ENCODE assay signal across 8 cellular contexts in genomic region chr1:1778827-1779675, GRCh38. TPM values are rescaled to one million over a fixed set of nuclear protein-coding genes. Genes with fewer than 3 reads are reported as not detected.
DNase-seq lines count a peak whose midpoint lies in the region; ATAC-seq lines count a peak whose summit lies in the region.

No MANE protein-coding gene starts in this region.

- H3K4me3 Mint-ChIP-seq in activated CD4-positive, alpha-beta memory T cell treated with anti-CD3 and anti-CD28 coated beads for 36 hours = peak overlapping the region; percentile 55
- H3K4me3 Mint-ChIP-seq in effector memory CD8-positive, alpha-beta T cell = peak overlapping the region; percentile 82 to 83

- H3K4me1 ChIP-seq in ACC112 (ENCODE audit: control insufficient read depth, insufficient read depth, low read length, unreplicated experiment) = peaks cover 60% of the 10 kb centered on the region
- H3K4me1 ChIP-seq in muscle layer of colon (ENCODE audit: insufficient read depth, low read length) = peaks cover 46% of the 10 kb centered on the region

- POLR2A ChIA-PET in activated CD4-positive, alpha-beta memory T cell treated with anti-CD3 and anti-CD28 coated beads for 36 hours (lab: Charles Lee) = interaction anchor here (1.1 to 2.0 kb wide), 3 partner anchors 48 to 130 kb away, joined by 4 to 6 read pairs (median 5); no protein-coding TSS in a partner anchor

- H3K4me1 Mint-ChIP-seq in activated CD4-positive, alpha-beta memory T cell treated with anti-CD3 and anti-CD28 coated beads for 36 hours (ENCODE audit: low read depth) = peaks cover 68% of the 10 kb centered on the region
- H3K4me1 Mint-ChIP-seq in effector memory CD8-positive, alpha-beta T cell (ENCODE audit: low read depth in 2 of 2) = peaks cover 57 to 58% of the 10 kb centered on the region in 2 donors

- peak; percentile 64 for DNase-seq in NCI-H2196 treated with DMSO at 0.1 percent for 48 hours (lab: John Stamatoyannopoulos, UW; ENCODE audit: unreplicated experiment)
- DNase-seq in activated CD4-positive, alpha-beta memory T cell treated with anti-CD3 and anti-CD28 coated beads for 36 hours = peak; percentile 87
- DNase-seq in effector memory CD8-positive, alpha-beta T cell = peak; percentile 62 to 70 (median 68)
- DNase-seq in stimulated activated CD8-positive, alpha-beta memory T cell treated with anti-CD3 and anti-CD28 coated beads, Interleukin-7, amount 100 ng/mL, for 24 hours (ENCODE audit: low read depth) = peak; percentile 45

- H2AFZ ChIP-seq in ACC112 (ENCODE audit: low read length, unreplicated experiment) = peak overlapping the region; percentile 58

- H3K4me3 ChIP-seq in ACC112 (ENCODE audit: low read depth, low read length) (peak overlapping the region; percentile 99), muscle layer of colon (ENCODE audit: low read depth in 1 of 2, low read length in 2 of 2) (peak overlapping the region; percentile 45 to 47)

- H3K79me2 ChIP-seq in ACC112 (ENCODE audit: control insufficient read depth, insufficient read depth, low read length, unreplicated experiment) = peaks cover 39% of the 10 kb centered on the region

- CTCF ChIA-PET in activated CD4-positive, alpha-beta memory T cell treated with anti-CD3 and anti-CD28 coated beads for 36 hours (lab: Charles Lee) = interaction anchor here (1.8 to 2.6 kb wide), 2 partner anchors 127 to 130 kb away, joined by 14 read pairs; no protein-coding TSS in a partner anchor

- H3K9ac ChIP-seq in muscle layer of colon (ENCODE audit: low read length) = no peak overlapping the region

- H3K9me3 ChIP-seq in muscle layer of colon (ENCODE audit: low read length) = no peaks in the 10 kb centered on the region

- intact Hi-C loops in activated CD4-positive, alpha-beta memory T cell treated with anti-CD3 and anti-CD28 coated beads for 36 hours (cut with micrococcal nuclease) = loop anchor here (2.0 kb wide), 1 partner anchor 130 kb away; no protein-coding TSS in a partner anchor

- peak overlapping the region; percentile 83 for H3K27ac Mint-ChIP-seq in activated CD4-positive, alpha-beta memory T cell treated with anti-CD3 and anti-CD28 coated beads for 36 hours
- peak overlapping the region; percentile 95 to 96 for H3K27ac Mint-ChIP-seq in effector memory CD8-positive, alpha-beta T cell

- H3K9me3 Mint-ChIP-seq in activated CD4-positive, alpha-beta memory T cell treated with anti-CD3 and anti-CD28 coated beads for 36 hours = no peaks in the 10 kb centered on the region
- no peaks in the 10 kb centered on the region for H3K9me3 Mint-ChIP-seq in effector memory CD8-positive, alpha-beta T cell

- peaks cover 2% of the 10 kb centered on the region for H3K36me3 Mint-ChIP-seq in activated CD4-positive, alpha-beta memory T cell treated with anti-CD3 and anti-CD28 coated beads for 36 hours
- peaks cover 40% of the 10 kb centered on the region for H3K36me3 Mint-ChIP-seq in effector memory CD8-positive, alpha-beta T cell (ENCODE audit: insufficient read depth)

- peak overlapping the region; percentile 80 for H3K27ac ChIP-seq in ACC112 (ENCODE audit: low read depth, low read length)
- H3K27ac ChIP-seq in muscle layer of colon (ENCODE audit: low read depth, low read length) = no peak overlapping the region

- H3K27me3 Mint-ChIP-seq in activated CD4-positive, alpha-beta memory T cell treated with anti-CD3 and anti-CD28 coated beads for 36 hours = no peaks in the 10 kb centered on the region
- H3K27me3 Mint-ChIP-seq in effector memory CD8-positive, alpha-beta T cell = no peaks in the 10 kb centered on the region

- H3K36me3 ChIP-seq in ACC112 (ENCODE audit: insufficient read depth, low read length) = 0 out of 2 replicates have a peak, but pooled peaks cover 3% of the 10 kb centered on the region
- no peaks in the 10 kb centered on the region for H3K36me3 ChIP-seq in muscle layer of colon (ENCODE audit: insufficient read depth, low read length)

- no peaks in the 10 kb centered on the region for H3K27me3 ChIP-seq in ACC112 (ENCODE audit: insufficient read depth, low read length)
- H3K27me3 ChIP-seq in muscle layer of colon (ENCODE audit: control insufficient read depth in 1 of 2, insufficient read depth in 2 of 2, low read length in 2 of 2) = no peaks in the 10 kb centered on the region

- ATAC-seq in GM18508 (IDR thresholded peaks at IDR 0.05; ENCODE audit: insufficient read depth, unreplicated experiment) (peak; percentile 36), HG02973 (IDR thresholded peaks at IDR 0.05; ENCODE audit: unreplicated experiment) (peak; percentile 57)
- ATAC-seq in effector memory CD8-positive, alpha-beta T cell (replicated peaks) = peak; percentile 60

RNA-seq across cellular contexts. Expression of gene NADK, which starts 0.8 kb away (rescaled TPM):
- total RNA-seq in activated CD4-positive, alpha-beta memory T cell treated with anti-CD3 and anti-CD28 coated beads for 36 hours = 10 to 100 TPM; 56.2 to 57.4 TPM

RNA-seq across cellular contexts. Expression of gene CDK11A, which starts 54.9 kb away (rescaled TPM):
- total RNA-seq in activated CD4-positive, alpha-beta memory T cell treated with anti-CD3 and anti-CD28 coated beads for 36 hours = 10 to 100 TPM; 44.5 to 49.1 TPM
